In the genomic region with DNA sequence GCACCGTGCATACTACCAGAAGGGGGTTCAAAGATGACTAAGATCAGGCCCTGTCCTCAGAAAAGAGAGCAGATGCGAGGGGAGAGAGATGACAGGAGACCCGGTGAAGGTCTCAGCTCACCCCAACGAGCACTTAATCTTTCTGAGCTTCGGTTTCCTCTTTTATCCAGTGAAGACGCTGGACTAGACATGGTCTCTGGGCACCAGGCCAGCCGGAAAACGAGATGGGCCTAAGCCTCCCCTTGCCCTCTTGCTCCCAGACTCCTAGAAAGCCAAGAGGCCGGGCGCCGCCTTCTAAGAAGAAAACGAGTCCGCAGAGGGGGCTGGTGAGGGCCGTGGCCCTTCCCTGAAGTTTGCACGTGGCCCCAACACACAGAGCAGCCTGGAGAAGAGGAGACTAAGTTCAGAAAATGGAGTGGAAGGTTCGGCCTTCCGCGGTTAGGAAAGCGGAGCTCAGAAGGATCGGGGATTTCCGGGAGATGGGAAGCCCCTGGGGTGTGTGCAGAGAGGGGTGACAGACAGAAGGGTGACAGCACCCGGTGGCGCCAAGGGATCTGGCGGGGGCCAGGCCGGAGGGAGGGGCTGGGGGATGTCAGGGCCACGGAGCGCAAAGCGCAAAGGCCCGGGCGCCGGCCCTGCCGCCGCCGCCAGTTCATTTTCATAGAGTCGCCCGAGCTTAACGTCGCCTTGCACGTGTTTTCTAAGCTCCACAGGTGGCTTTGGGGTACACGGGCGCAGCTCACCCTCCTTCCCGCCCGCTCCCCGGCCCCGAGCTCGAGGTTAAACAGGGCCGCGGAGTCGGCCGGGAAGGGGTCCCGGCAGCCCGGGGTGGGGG, we compare ENCODE assay signal across 8 cellular contexts. TPM values are rescaled to one million over a fixed set of nuclear protein-coding genes. Genes with fewer than 3 reads are reported as not detected.
DNase-seq lines count a peak whose midpoint lies in the region; ATAC-seq and TF ChIP-seq lines count a peak whose summit lies in the region.

No MANE protein-coding gene starts in this region.

- peaks cover 70% of the 10 kb centered on the region for H3K27me3 ChIP-seq in IMR-90 (ENCODE audit: control insufficient read depth, insufficient read depth, low read length)
- no peaks in the 10 kb centered on the region for H3K27me3 ChIP-seq in lung (ENCODE audit: control insufficient read depth, insufficient read depth)
- H3K27me3 ChIP-seq in upper lobe of left lung = peaks cover 0 to 24% (median 4%) of the 10 kb centered on the region in 4 donors

- H3K23ac ChIP-seq in IMR-90 (ENCODE audit: low read depth, low read length) = no peak overlapping the region

- TF ChIP-seq RAD21 in IMR-90 (IDR thresholded peaks at IDR 0.05; ENCODE audit: low read length) = no peak

- no peak overlapping the region for H4K91ac ChIP-seq in IMR-90 (ENCODE audit: insufficient read depth, low read depth, low read length)

- peaks cover 22% of the 10 kb centered on the region for H3K4me1 Mint-ChIP-seq in activated naive CD8-positive, alpha-beta T cell treated with anti-CD3 and anti-CD28 coated beads, Interleukin-2, amount 10 ng/mL, durations not matched to agents 7 days and 5 days

- H3K9me3 Mint-ChIP-seq in activated naive CD8-positive, alpha-beta T cell treated with anti-CD3 and anti-CD28 coated beads, Interleukin-2, amount 10 ng/mL, durations not matched to agents 7 days and 5 days = no peaks in the 10 kb centered on the region

- H3K18ac ChIP-seq in IMR-90 (ENCODE audit: low read depth, low read length) = no peak overlapping the region

- in situ Hi-C loops in IMR-90 (cut with MboI; ENCODE audit: low sequenced_read_pairs) = no loop called here

- no peak overlapping the region for H2AK5ac ChIP-seq in IMR-90 (ENCODE audit: low read depth, low read length)

- H3K4me2 ChIP-seq in IMR-90 (ENCODE audit: low read depth, low read length) = peak overlapping the region; percentile 53; the same call in 1 of the 2 replicates

- no peak overlapping the region for H2BK5ac ChIP-seq in IMR-90 (ENCODE audit: low read depth, low read length, poor library complexity, severe bottlenecking)

- no TSS peak for BruUV-seq in IMR-90 (replicated peaks; lab: Mats Ljungman, UMichigan)

- peak; percentile 13 for DNase-seq in activated naive CD4-positive, alpha-beta T cell treated with Interleukin-2 at 50 U/mL for 16 hours
- DNase-seq in activated naive CD4-positive, alpha-beta T cell (lab: John Stamatoyannopoulos, UW) = no peak
- DNase-seq in IMR-90 (no peak), lung (ENCODE audit: low spot score) (no peak), upper lobe of left lung (peak; percentile 23 to 88), COR-L47 (lab: John Stamatoyannopoulos, UW) (no peak), SHP77 (lab: John Stamatoyannopoulos, UW) (no peak)
- DNase-seq in activated naive CD8-positive, alpha-beta T cell treated with anti-CD3 and anti-CD28 coated beads, Interleukin-2, amount 10 ng/mL, durations not matched to agents 7 days and 5 days = peak; percentile 45

- peak overlapping the region; percentile 63 for H2AFZ ChIP-seq in IMR-90 (replicated peaks; ENCODE audit: low read length, poor library complexity)

- CTCF ChIA-PET in IMR-90 (lab: Yijun Ruan, JAX) = no interaction called here

- H4K20me1 ChIP-seq in IMR-90 (ENCODE audit: insufficient read depth, low read length) = peaks cover 6% of the 10 kb centered on the region

- H3K56ac ChIP-seq in IMR-90 (ENCODE audit: extremely low read depth, insufficient read depth, low read length) = no peak overlapping the region

- ATAC-seq in IMR-90 (ENCODE audit: low read depth) (no peak), lung (ENCODE audit: insufficient read depth, low FRiP score) (no peak), upper lobe of left lung (ENCODE audit: low FRiP score in 2 of 2) (peak in 1 of 2 donors; percentile 8)
- peak; percentile 13 for ATAC-seq in activated naive CD8-positive, alpha-beta T cell treated with anti-CD3 and anti-CD28 coated beads, Interleukin-2, amount 10 ng/mL, durations not matched to agents 7 days and 5 days (ENCODE audit: low read depth)

- no peak overlapping the region for H3K27ac ChIP-seq in IMR-90 (ENCODE audit: insufficient read depth, low read length)
- peak overlapping the region in 1 of 2 donors; percentile 17 for H3K27ac ChIP-seq in lung (ENCODE audit: low read depth in 1 of 2, low read length in 1 of 2)
- H3K27ac ChIP-seq in upper lobe of left lung = peak overlapping the region in 3 of 4 donors; percentile 72 to 87 (median 79)

- no peak overlapping the region for H2BK120ac ChIP-seq in IMR-90 (ENCODE audit: low read depth, low read length)

- no peaks in the 10 kb centered on the region for H3K9me1 ChIP-seq in IMR-90 (ENCODE audit: insufficient read depth, low read length)

- POLR2A ChIA-PET in IMR-90 (lab: Charles Lee; ENCODE audit: unreplicated experiment) = no interaction called here
- POLR2A ChIA-PET in activated naive CD8-positive, alpha-beta T cell treated with anti-CD3 and anti-CD28 coated beads, Interleukin-2, amount 10 ng/mL, durations not matched to agents 7 days and 5 days (lab: Charles Lee) = interaction anchor here (0.7 to 3.3 kb wide), 5 partner anchors 15 to 66 kb away, joined by 3 to 10 read pairs (median 5); no protein-coding TSS in a partner anchor

- no peak overlapping the region for H4K8ac ChIP-seq in IMR-90 (ENCODE audit: low read depth in 2 of 2, low read length in 2 of 2)

- H3K14ac ChIP-seq in IMR-90 (replicated peaks; ENCODE audit: low read depth, low read length) = no peak overlapping the region

- dilution Hi-C loops in IMR-90 (cut with HindIII; ENCODE audit: low sequenced_read_pairs, unreplicated experiment) = no loop called here

- no peak overlapping the region for H2AK9ac ChIP-seq in IMR-90 (replicated peaks; ENCODE audit: low read depth, low read length, poor library complexity)

- 10% methylated on average over 30 of the region's 52 CpGs; no CpG with 5 or more reads in 1 of the 2 experiments for WGBS in IMR-90 (ENCODE audit: extremely low coverage in 2 of 2, insufficient read length in 1 of 2), 2 experiments
- 9% methylated on average over 50 to 52 of the region's 52 CpGs for WGBS in lung, 2 donors
- WGBS in upper lobe of left lung, 2 donors = 16 to 19% methylated on average over 25 to 35 of the region's 52 CpGs

- intact Hi-C loops in IMR-90 (cut with micrococcal nuclease) = no loop called here

- no peak overlapping the region for H2BK15ac ChIP-seq in IMR-90 (ENCODE audit: low read depth, low read length)

- H3K9me3 ChIP-seq in IMR-90 (ENCODE audit: control insufficient read depth, insufficient read depth, low read length) (peaks cover 2% of the 10 kb centered on the region; the same call in 1 of the 2 replicates), lung (ENCODE audit: control insufficient read depth in 2 of 2, insufficient read depth in 1 of 2, low read length in 1 of 2) (peaks cover 0 to 7% of the 10 kb centered on the region in 2 donors), upper lobe of left lung (no peaks in the 10 kb centered on the region)

- H2BK20ac ChIP-seq in IMR-90 (ENCODE audit: low read depth, low read length) = no peak overlapping the region

- TF ChIP-seq CTCF in IMR-90 (conservative IDR thresholded peaks at IDR 0.05; ENCODE audit: low read depth, low read length) (no peak), lung (IDR thresholded peaks at IDR 0.05; ENCODE audit: control extremely low read depth, extremely low read depth) (no peak), upper lobe of left lung (IDR thresholded peaks at IDR 0.05) (no peak)

- H3K79me1 ChIP-seq in IMR-90 (ENCODE audit: low read depth in 1 of 2, low read length in 2 of 2) = no peaks in the 10 kb centered on the region

- H3K27ac Mint-ChIP-seq in activated naive CD8-positive, alpha-beta T cell treated with anti-CD3 and anti-CD28 coated beads, Interleukin-2, amount 10 ng/mL, durations not matched to agents 7 days and 5 days = peak overlapping the region; percentile 84

- H3K36me3 Mint-ChIP-seq in activated naive CD8-positive, alpha-beta T cell treated with anti-CD3 and anti-CD28 coated beads, Interleukin-2, amount 10 ng/mL, durations not matched to agents 7 days and 5 days = peaks cover 15% of the 10 kb centered on the region

- H3K4me3 ChIP-seq in IMR-90 (ENCODE audit: insufficient read depth, low read depth, low read length) = no peak overlapping the region
- H3K4me3 ChIP-seq in lung = peak overlapping the region; percentile 35
- H3K4me3 ChIP-seq in upper lobe of left lung = peak overlapping the region; percentile 24 to 84 (median 65)

- TF ChIP-seq EP300 in upper lobe of left lung (IDR thresholded peaks at IDR 0.05) = no peak

- H3K4me1 ChIP-seq in IMR-90 (ENCODE audit: control insufficient read depth, insufficient read depth, low read length) (peaks cover 4% of the 10 kb centered on the region), lung (ENCODE audit: control insufficient read depth in 2 of 2, insufficient read depth in 2 of 2, low read length in 2 of 2) (peaks cover 2 to 19% of the 10 kb centered on the region in 2 donors), upper lobe of left lung (peaks cover 25 to 48% (median 33%) of the 10 kb centered on the region in 4 donors)

- peaks cover 45% of the 10 kb centered on the region for H3K27me3 Mint-ChIP-seq in activated naive CD8-positive, alpha-beta T cell treated with anti-CD3 and anti-CD28 coated beads, Interleukin-2, amount 10 ng/mL, durations not matched to agents 7 days and 5 days

- no peak overlapping the region for H3K4ac ChIP-seq in IMR-90 (ENCODE audit: low read depth, low read length)

- H3K4me3 Mint-ChIP-seq in activated naive CD8-positive, alpha-beta T cell treated with anti-CD3 and anti-CD28 coated beads, Interleukin-2, amount 10 ng/mL, durations not matched to agents 7 days and 5 days = peak overlapping the region; percentile 93

- H3K9ac ChIP-seq in IMR-90 (ENCODE audit: low read depth, low read length) = no peak overlapping the region

- H4K5ac ChIP-seq in IMR-90 (ENCODE audit: low read depth, low read length) = no peak overlapping the region

- no peaks in the 10 kb centered on the region for H3K36me3 ChIP-seq in IMR-90 (ENCODE audit: control insufficient read depth, insufficient read depth, low read length)
- peaks cover 0 to 1% of the 10 kb centered on the region in 2 donors for H3K36me3 ChIP-seq in lung (ENCODE audit: control insufficient read depth in 2 of 2, insufficient read depth in 2 of 2, low read length in 2 of 2)
- H3K36me3 ChIP-seq in upper lobe of left lung = no peaks in the 10 kb centered on the region

- TF ChIP-seq POLR2A in IMR-90 (IDR thresholded peaks at IDR 0.05; ENCODE audit: low read depth, low read length) (no peak), upper lobe of left lung (IDR thresholded peaks at IDR 0.05) (no peak)

RNA-seq across cellular contexts. Expression of a gene that starts 42.1 kb away (rescaled TPM):
- not detected in 2 replicates for total RNA-seq in IMR-90 (2012; rRNA removed)
- not detected in 2 replicates for polyA plus RNA-seq in IMR-90 (2012; rRNA removed)
- not detected in 2 replicates for polyA plus RNA-seq in IMR-90 (2012; cell fraction: cytosol; rRNA removed)
- not detected in 2 replicates for polyA plus RNA-seq in IMR-90 (2012; cell fraction: nucleus; rRNA removed; ENCODE audit: low replicate concordance)
- not detected for total RNA-seq in activated naive CD8-positive, alpha-beta T cell treated with anti-CD3 and anti-CD28 coated beads, Interleukin-2, amount 10 ng/mL, durations not matched to agents 7 days and 5 days
- total RNA-seq in lung = not detected
- not detected for polyA plus RNA-seq in lung
- not detected for total RNA-seq in upper lobe of left lung

RNA-seq across cellular contexts. Expression of a gene that starts 48.4 kb away (rescaled TPM):
- 24.7 and 28.3 TPM in 2 replicates for total RNA-seq in IMR-90 (2012; rRNA removed)
- 79.7 and 111 TPM in 2 replicates for polyA plus RNA-seq in IMR-90 (2012; rRNA removed)
- polyA plus RNA-seq in IMR-90 (2012; cell fraction: cytosol; rRNA removed) = 97.0 and 129 TPM in 2 replicates
- polyA plus RNA-seq in IMR-90 (2012; cell fraction: nucleus; rRNA removed; ENCODE audit: low replicate concordance) = 96.8 and 177 TPM in 2 replicates
- total RNA-seq in activated naive CD8-positive, alpha-beta T cell treated with anti-CD3 and anti-CD28 coated beads, Interleukin-2, amount 10 ng/mL, durations not matched to agents 7 days and 5 days = 100 to 1,000 TPM; 156 to 158 TPM
- total RNA-seq in lung = 100 to 1,000 TPM in 1 of 2 donors, 10 to 100 TPM in 1; 54.8 to 187 TPM
- 10 to 100 TPM; 69.5 to 71.0 TPM for polyA plus RNA-seq in lung
- 100 to 1,000 TPM; 117 to 645 (median 206) TPM for total RNA-seq in upper lobe of left lung

RNA-seq across cellular contexts. Expression of a gene that starts 51.3 kb away (rescaled TPM):
- total RNA-seq in IMR-90 (2012; rRNA removed) (not detected in 2 replicates), lung (not detected), upper lobe of left lung (not detected)
- polyA plus RNA-seq in IMR-90 (2012; rRNA removed) (not detected in 2 replicates), lung (under 1 TPM in 1 of 2 donors, not detected in 1; 0.04 TPM)
- not detected in 2 replicates for polyA plus RNA-seq in IMR-90 (2012; cell fraction: cytosol; rRNA removed)
- not detected in 2 replicates for polyA plus RNA-seq in IMR-90 (2012; cell fraction: nucleus; rRNA removed; ENCODE audit: low replicate concordance)
- under 1 TPM; 0.51 to 0.58 TPM for total RNA-seq in activated naive CD8-positive, alpha-beta T cell treated with anti-CD3 and anti-CD28 coated beads, Interleukin-2, amount 10 ng/mL, durations not matched to agents 7 days and 5 days

Comparison
In these comparisons a context has a peak if more than half of its experiments do, and no peak if none do; other contexts are left out.
1. DNase-seq: peak in activated naive CD4-positive, alpha-beta T cell treated with Interleukin-2 at 50 U/mL for 16 hours (single experiment), activated naive CD8-positive, alpha-beta T cell treated with anti-CD3 and anti-CD28 coated beads, Interleukin-2, amount 10 ng/mL, durations not matched to agents 7 days and 5 days (single experiment) and upper lobe of left lung (2 of 2); none in activated naive CD4-positive, alpha-beta T cell (0 of 4), IMR-90 (single experiment), lung (single experiment), COR-L47 (single experiment) and SHP77 (0 of 2).